In genomic region chr14:76855066-76855465, GRCh38 we compare ENCODE assay signal across 8 cellular contexts. TPM values are rescaled to one million over a fixed set of nuclear protein-coding genes. Genes with fewer than 3 reads are reported as not detected.
"Had no signal": no experiment of that assay in that cellular context is flagged by ENCODE, and none has a peak within 500 bp of the region (broad histone marks: within the 10 kb centered on the region; RNA-seq: fewer than 3 reads in every experiment).

No MANE protein-coding gene starts in this region.

- ATAC-seq: GM23338, HepG2 had no signal

- DNase-seq: H9, HCEC 1CT had no signal

- H3K4me3 ChIP-seq: GM23338 had no signal

- H3K27ac ChIP-seq: HL-60 had no signal

RNA-seq across cellular contexts. Expression of gene LRRC74A, which starts 28.9 kb away (rescaled TPM):
- total RNA-seq: GM23338, H1, H9, HepG2, HT1080 had no signal
- polyA plus RNA-seq: GM23338, H1, HepG2, IgD-negative memory B cell had no signal
